Comparison of ENCODE assay signal across 8 cellular contexts in genomic region chr1:45490623-45491463, GRCh38. TPM values are rescaled to one million over a fixed set of nuclear protein-coding genes. Genes with fewer than 3 reads are reported as not detected.
DNase-seq lines count a peak whose midpoint lies in the region; ATAC-seq and TF ChIP-seq lines count a peak whose summit lies in the region.

Gene TESK2, minus strand, starts transcription at chr1:45491163. Its CDS starts 33,378 bp downstream, at chr1:45457785.

- H2AFZ ChIP-seq in GM23338 (peak within 1 kb of the TSS; percentile 49), Karpas-422 (ENCODE audit: low read length) (peak within 1 kb of the TSS; percentile 80)

- peak within 1 kb of the TSS; percentile 75 for H3K9ac ChIP-seq in Karpas-422 (ENCODE audit: low read length)

- POLR2A ChIA-PET in naive thymus-derived CD4-positive, alpha-beta T cell (lab: Charles Lee) = interaction anchor here (0.6 to 5.5 kb wide), 14 partner anchors 10 to 769 kb away, joined by 3 to 45 read pairs (median 5); partner anchors contain the start of genes CCDC163, HECTD3, MMACHC and MUTYH

- TF ChIP-seq CTCF in GM23338 (conservative IDR thresholded peaks at IDR 0.05; ENCODE audit: low read depth in 2 of 2) = no peak
- TF ChIP-seq CTCF in Peyer's patch (IDR thresholded peaks at IDR 0.05) = peak in 5 of 6 experiments; percentile 4 to 57 (median 52)

- H3K27me3 Mint-ChIP-seq in GM23338 (ENCODE audit: insufficient read depth, low read depth, poor library complexity) = peaks cover 2% of the 10 kb centered on the region
- no peaks in the 10 kb centered on the region for H3K27me3 Mint-ChIP-seq in activated T-helper 1 cell treated with anti-CD3 and anti-CD28 coated beads, Interleukin-12 subunit alpha, Interleukin-12 subunit beta, Interleukin-2, Interleukin-4 antibody, amounts not matched to agents 30 ng/mL and 10 ng/mL and 1 ng/mL, durations not matched to agents 14 hours and 24 hours and 36 hours (ENCODE audit: insufficient read depth)
- H3K27me3 Mint-ChIP-seq in naive thymus-derived CD4-positive, alpha-beta T cell = peaks cover 0 to 4% (median 0%) of the 10 kb centered on the region in 5 donors
- no peaks in the 10 kb centered on the region for H3K27me3 Mint-ChIP-seq in stimulated activated memory B cell treated with anti-CD40 and anti-IgM and Interleukin-4, amounts not matched to agents 10 μg/mL and 1 μg/mL and 100 μg/mL, for 72 hours

- H3K4me1 ChIP-seq in GM23338 (ENCODE audit: insufficient read depth) (peaks cover 7% of the 10 kb centered on the region; the same call in 1 of the 2 replicates), Karpas-422 (ENCODE audit: low read length) (peaks cover 19% of the 10 kb centered on the region), Peyer's patch (peaks cover 0 to 10% (median 0%) of the 10 kb centered on the region in 4 donors)
- H3K4me1 ChIP-seq in naive thymus-derived CD4-positive, alpha-beta T cell (ENCODE audit: control insufficient read depth in 2 of 2, insufficient read depth in 2 of 2, low read length in 2 of 2) = peaks cover 9% of the 10 kb centered on the region in 2 donors

- H3K36me3 ChIP-seq in GM23338 (ENCODE audit: insufficient read depth) (no peaks in the 10 kb centered on the region), Karpas-422 (ENCODE audit: insufficient read depth, low read length) (no peaks in the 10 kb centered on the region), Peyer's patch (no peaks in the 10 kb centered on the region)
- H3K36me3 ChIP-seq in naive thymus-derived CD4-positive, alpha-beta T cell (ENCODE audit: control insufficient read depth in 2 of 3, insufficient read depth in 3 of 3, low read length in 3 of 3) = no peaks in the 10 kb centered on the region

- peak within 1 kb of the TSS; percentile 28 for H3K27ac ChIP-seq in GM23338 (ENCODE audit: low read depth)
- no peak within 1 kb of the TSS for H3K27ac ChIP-seq in Karpas-422 (ENCODE audit: low read length)
- peak within 1 kb of the TSS; percentile 79 to 88 (median 86) for H3K27ac ChIP-seq in Peyer's patch
- peak within 1 kb of the TSS; percentile 77 for H3K27ac ChIP-seq in naive thymus-derived CD4-positive, alpha-beta T cell (ENCODE audit: low read depth, low read length)

- H3K9me3 Mint-ChIP-seq in GM23338 = no peaks in the 10 kb centered on the region
- H3K9me3 Mint-ChIP-seq in activated T-helper 1 cell treated with anti-CD3 and anti-CD28 coated beads, Interleukin-12 subunit alpha, Interleukin-12 subunit beta, Interleukin-2, Interleukin-4 antibody, amounts not matched to agents 30 ng/mL and 10 ng/mL and 1 ng/mL, durations not matched to agents 14 hours and 24 hours and 36 hours = no peaks in the 10 kb centered on the region
- H3K9me3 Mint-ChIP-seq in naive thymus-derived CD4-positive, alpha-beta T cell = no peaks in the 10 kb centered on the region
- H3K9me3 Mint-ChIP-seq in stimulated activated memory B cell treated with anti-CD40 and anti-IgM and Interleukin-4, amounts not matched to agents 10 μg/mL and 1 μg/mL and 100 μg/mL, for 72 hours = no peaks in the 10 kb centered on the region

- H3K4me3 ChIP-seq in GM23338 = peak within 1 kb of the TSS; percentile 91
- peak within 1 kb of the TSS; percentile 82 for H3K4me3 ChIP-seq in Karpas-422 (ENCODE audit: low read length)
- H3K4me3 ChIP-seq in Peyer's patch = peak within 1 kb of the TSS; percentile 85 to 99 (median 88)
- peak within 1 kb of the TSS; percentile 76 for H3K4me3 ChIP-seq in naive thymus-derived CD4-positive, alpha-beta T cell (ENCODE audit: low read length)

- peak within 1 kb of the TSS; percentile 100 for H3K4me2 ChIP-seq in GM23338
- peak within 1 kb of the TSS; percentile 92 for H3K4me2 ChIP-seq in Karpas-422 (ENCODE audit: low read depth, low read length, poor library complexity, severe bottlenecking)

- H3K79me2 ChIP-seq in GM23338 (replicated peaks; ENCODE audit: insufficient read depth) (peaks cover 26% of the 10 kb centered on the region), Karpas-422 (ENCODE audit: low read length) (no peaks in the 10 kb centered on the region)

- H3K27me3 ChIP-seq in GM23338 (ENCODE audit: insufficient read depth) (peaks cover 8% of the 10 kb centered on the region; the same call in 1 of the 2 replicates), Karpas-422 (ENCODE audit: low read length) (no peaks in the 10 kb centered on the region), Peyer's patch (no peaks in the 10 kb centered on the region)
- no peaks in the 10 kb centered on the region for H3K27me3 ChIP-seq in naive thymus-derived CD4-positive, alpha-beta T cell (ENCODE audit: control insufficient read depth in 2 of 2, insufficient read depth in 2 of 2, low read length in 2 of 2)

- H3K9me3 ChIP-seq in Karpas-422 (ENCODE audit: low read length) (no peaks in the 10 kb centered on the region), Peyer's patch (no peaks in the 10 kb centered on the region)
- H3K9me3 ChIP-seq in naive thymus-derived CD4-positive, alpha-beta T cell (ENCODE audit: control insufficient read depth in 2 of 3, low read length in 3 of 3) = no peaks in the 10 kb centered on the region

- H3K4me3 Mint-ChIP-seq in GM23338 = no peak within 1 kb of the TSS
- no peak within 1 kb of the TSS for H3K4me3 Mint-ChIP-seq in activated T-helper 1 cell treated with anti-CD3 and anti-CD28 coated beads, Interleukin-12 subunit alpha, Interleukin-12 subunit beta, Interleukin-2, Interleukin-4 antibody, amounts not matched to agents 30 ng/mL and 10 ng/mL and 1 ng/mL, durations not matched to agents 14 hours and 24 hours and 36 hours
- no peak within 1 kb of the TSS for H3K4me3 Mint-ChIP-seq in naive thymus-derived CD4-positive, alpha-beta T cell
- no peak within 1 kb of the TSS for H3K4me3 Mint-ChIP-seq in stimulated activated memory B cell treated with anti-CD40 and anti-IgM and Interleukin-4, amounts not matched to agents 10 μg/mL and 1 μg/mL and 100 μg/mL, for 72 hours

- H3K27ac Mint-ChIP-seq in GM23338 = no peak within 1 kb of the TSS
- no peak within 1 kb of the TSS for H3K27ac Mint-ChIP-seq in activated T-helper 1 cell treated with anti-CD3 and anti-CD28 coated beads, Interleukin-12 subunit alpha, Interleukin-12 subunit beta, Interleukin-2, Interleukin-4 antibody, amounts not matched to agents 30 ng/mL and 10 ng/mL and 1 ng/mL, durations not matched to agents 14 hours and 24 hours and 36 hours
- no peak within 1 kb of the TSS for H3K27ac Mint-ChIP-seq in naive thymus-derived CD4-positive, alpha-beta T cell
- no peak within 1 kb of the TSS for H3K27ac Mint-ChIP-seq in stimulated activated memory B cell treated with anti-CD40 and anti-IgM and Interleukin-4, amounts not matched to agents 10 μg/mL and 1 μg/mL and 100 μg/mL, for 72 hours

- peaks cover 3% of the 10 kb centered on the region; the same call in 1 of the 2 replicates for H3F3A ChIP-seq in GM23338 (replicated peaks; ENCODE audit: low read depth)

- TF ChIP-seq POLR2A in Peyer's patch (IDR thresholded peaks at IDR 0.05) = peak; percentile 91 to 96

- intact Hi-C loops in activated T-helper 1 cell treated with anti-CD3 and anti-CD28 coated beads, Interleukin-12 subunit alpha, Interleukin-12 subunit beta, Interleukin-2, Interleukin-4 antibody, amounts not matched to agents 30 ng/mL and 10 ng/mL and 1 ng/mL, durations not matched to agents 14 hours and 24 hours and 36 hours (cut with micrococcal nuclease) = loop anchor here (1.0 to 5.0 kb wide), 13 partner anchors 9 to 817 kb away; partner anchors contain the start of genes AKR1A1, ARMH1, BTBD19 and CCDC163
- intact Hi-C loops in naive thymus-derived CD4-positive, alpha-beta T cell (cut with micrococcal nuclease) = loop anchor here (1.0 to 10.0 kb wide), 18 partner anchors 9 to 817 kb away; partner anchors contain the start of genes BTBD19 (in 2 of the 2), CCDC163 (in 2 of the 2), DYNLT4 (in 2 of the 2) and IPP (in 2 of the 2)

- H3K9me2 ChIP-seq in GM23338 (ENCODE audit: insufficient read depth) = no peaks in the 10 kb centered on the region
- H3K9me2 ChIP-seq in Karpas-422 (replicated peaks; ENCODE audit: insufficient read depth, low read length) = no peaks in the 10 kb centered on the region

- DNase-seq in EL = peak; percentile 100
- peak; percentile 100 for DNase-seq in GM23338 (ENCODE audit: low spot score)
- DNase-seq in Karpas-422 = peak; percentile 99
- peak; percentile 97 to 99 (median 98) for DNase-seq in Peyer's patch
- peak; percentile 97 for DNase-seq in activated T-helper 1 cell treated with anti-CD3 and anti-CD28 coated beads, Interleukin-12 subunit alpha, Interleukin-12 subunit beta, Interleukin-2, Interleukin-4 antibody, amounts not matched to agents 30 ng/mL and 10 ng/mL and 1 ng/mL, durations not matched to agents 14 hours and 24 hours and 36 hours (ENCODE audit: low spot score)
- DNase-seq in fibroblast of peridontal ligament (ENCODE audit: extremely low read depth) = peak; percentile 99
- peak; percentile 89 to 99 (median 98) for DNase-seq in naive thymus-derived CD4-positive, alpha-beta T cell

- CTCF ChIA-PET in naive thymus-derived CD4-positive, alpha-beta T cell (lab: Charles Lee) = interaction anchor here (0.5 to 7.6 kb wide), 14 partner anchors 11 to 773 kb away, joined by 3 to 94 read pairs (median 7); partner anchors contain the start of genes CCDC163, HECTD3, MMACHC and MUTYH

- H3K36me3 Mint-ChIP-seq in GM23338 (ENCODE audit: low read depth) = peaks cover under 1% of the 10 kb centered on the region; the same call in 1 of the 3 replicates
- peaks cover 3% of the 10 kb centered on the region for H3K36me3 Mint-ChIP-seq in activated T-helper 1 cell treated with anti-CD3 and anti-CD28 coated beads, Interleukin-12 subunit alpha, Interleukin-12 subunit beta, Interleukin-2, Interleukin-4 antibody, amounts not matched to agents 30 ng/mL and 10 ng/mL and 1 ng/mL, durations not matched to agents 14 hours and 24 hours and 36 hours (ENCODE audit: low read depth)
- peaks cover 0 to 4% (median 0%) of the 10 kb centered on the region in 5 donors for H3K36me3 Mint-ChIP-seq in naive thymus-derived CD4-positive, alpha-beta T cell
- peaks cover 5% of the 10 kb centered on the region for H3K36me3 Mint-ChIP-seq in stimulated activated memory B cell treated with anti-CD40 and anti-IgM and Interleukin-4, amounts not matched to agents 10 μg/mL and 1 μg/mL and 100 μg/mL, for 72 hours

- ATAC-seq in GM23338 = peak; percentile 89
- peak; percentile 96 for ATAC-seq in naive thymus-derived CD4-positive, alpha-beta T cell
- peak; percentile 97 for ATAC-seq in stimulated activated memory B cell treated with anti-CD40 and anti-IgM and Interleukin-4, amounts not matched to agents 10 μg/mL and 1 μg/mL and 100 μg/mL, for 72 hours

- H3K4me1 Mint-ChIP-seq in GM23338 = peaks cover 5% of the 10 kb centered on the region; the same call in 2 of the 3 replicates
- H3K4me1 Mint-ChIP-seq in activated T-helper 1 cell treated with anti-CD3 and anti-CD28 coated beads, Interleukin-12 subunit alpha, Interleukin-12 subunit beta, Interleukin-2, Interleukin-4 antibody, amounts not matched to agents 30 ng/mL and 10 ng/mL and 1 ng/mL, durations not matched to agents 14 hours and 24 hours and 36 hours (ENCODE audit: low read depth) = peaks cover 5% of the 10 kb centered on the region
- H3K4me1 Mint-ChIP-seq in naive thymus-derived CD4-positive, alpha-beta T cell = peaks cover 5 to 15% (median 10%) of the 10 kb centered on the region in 7 donors
- peaks cover 7% of the 10 kb centered on the region for H3K4me1 Mint-ChIP-seq in stimulated activated memory B cell treated with anti-CD40 and anti-IgM and Interleukin-4, amounts not matched to agents 10 μg/mL and 1 μg/mL and 100 μg/mL, for 72 hours

- H4K20me1 ChIP-seq in GM23338 (replicated peaks; ENCODE audit: insufficient read depth) = 0 out of 2 replicates have a peak, but pooled peaks cover 3% of the 10 kb centered on the region
- H4K20me1 ChIP-seq in Karpas-422 (ENCODE audit: insufficient read depth, low read depth, low read length) = no peaks in the 10 kb centered on the region

RNA-seq across cellular contexts. Expression of gene TESK2, which starts in this region (rescaled TPM):
- total RNA-seq in GM23338 (2014; rRNA removed; shearing (Covaris generic)) = 11.4 and 14.0 TPM in 2 replicates
- 5.2 and 6.0 TPM in 2 replicates for polyA plus RNA-seq in GM23338 (2016; fragmentation: Nextera tagmentation; extraction: Ambion mirVana)
- 1.3 and 1.5 TPM in 2 replicates for total RNA-seq in Karpas-422 (2014; rRNA removed; shearing (Covaris generic); ENCODE audit: low replicate concordance)
- total RNA-seq in Peyer's patch = 10 to 100 TPM; 16.5 to 30.5 (median 23.2) TPM
- total RNA-seq in activated T-helper 1 cell treated with anti-CD3 and anti-CD28 coated beads, Interleukin-12 subunit alpha, Interleukin-12 subunit beta, Interleukin-2, Interleukin-4 antibody, amounts not matched to agents 30 ng/mL and 10 ng/mL and 1 ng/mL, durations not matched to agents 14 hours and 24 hours and 36 hours = 1.4 and 1.6 TPM in 2 replicates
- total RNA-seq in naive thymus-derived CD4-positive, alpha-beta T cell = 1 to 10 TPM; 3.3 to 8.9 (median 7.4) TPM
- polyA plus RNA-seq in naive thymus-derived CD4-positive, alpha-beta T cell = 1 to 10 TPM; 3.5 to 5.0 TPM

Comparison
In these comparisons a context has a peak if more than half of its experiments do, and no peak if none do; other contexts are left out.
1. CTCF ChIP-seq: peak in Peyer's patch (5 of 6); none in GM23338 (0 of 2).
2. Peak in every context shown above with its lines, with median percentiles within 50 percentile points of each other: DNase-seq, ATAC-seq and H3K4me3 ChIP-seq.